In genomic region chr20:8811801-8812594, GRCh38 we compare ENCODE assay signal across 23 cellular contexts.
DNase-seq lines count a peak whose midpoint lies in the region; ATAC-seq and TF ChIP-seq lines count a peak whose summit lies in the region.
"Had no signal": no experiment of that assay in that cellular context is flagged by ENCODE, and none has a peak within 500 bp of the region (broad histone marks: within the 10 kb centered on the region; RNA-seq: fewer than 3 reads in every experiment).

No MANE protein-coding gene starts in this region.

- POLR2A ChIA-PET in GM10248 (lab: Yijun Ruan, JAX) = no interaction called here

- TF ChIP-seq CTCF in heart left ventricle (IDR thresholded peaks at IDR 0.05) = no peak
- peak; percentile 13; the same call in 1 of the 2 replicates for TF ChIP-seq CTCF in WERI-Rb-1 (IDR thresholded peaks at IDR 0.05; ENCODE audit: low read depth, low read length)
- no peak for TF ChIP-seq CTCF in type B pancreatic cell (conservative IDR thresholded peaks at IDR 0.05)
- TF ChIP-seq CTCF in GM10248 (IDR thresholded peaks at IDR 0.05; ENCODE audit: control extremely low read depth, extremely low read depth, low read depth, missing control alignments) = no peak

- no peaks in the 10 kb centered on the region for H3K9me3 Mint-ChIP-seq in type B pancreatic cell
- H3K9me3 Mint-ChIP-seq: activated CD4-positive, alpha-beta T cell treated with anti-CD3 and anti-CD28 coated beads, Interleukin-2, amount 10 ng/mL, durations not matched to agents 24 days and 14 days; activated T-helper 1 cell treated with anti-CD3 and anti-CD28 coated beads, Interleukin-12 subunit alpha, Interleukin-12 subunit beta, Interleukin-2, Interleukin-4 antibody, amounts not matched to agents 30 ng/mL and 10 ng/mL and 1 ng/mL, durations not matched to agents 14 hours and 24 hours and 36 hours; central memory CD8-positive, alpha-beta T cell; neural progenitor cell; stimulated activated effector memory CD8-positive, alpha-beta T cell treated with anti-CD3 and anti-CD28 coated beads, Interleukin-12 subunit alpha, Interleukin-12 subunit beta, amount 100 ng/mL, for 72 hours; T-helper 1 cell treated with Interleukin-12 subunit alpha and Interleukin-12 subunit beta and Interleukin-4 antibody, amounts not matched to agents 30 μg/mL and 1 μg/mL, for 36 hours had no signal

- 92 to 94% (median 92%) methylated on average over 11 of the region's 11 CpGs for WGBS in heart left ventricle, 4 donors

- H3K4me1 ChIP-seq in heart left ventricle (peaks cover 0 to 16% (median 0%) of the 10 kb centered on the region in 12 donors), iPS-18a (ENCODE audit: control insufficient read depth, low read depth, low read length) (peaks cover 51% of the 10 kb centered on the region)
- H3K4me1 ChIP-seq: tibial artery had no signal

- H3K9me3 ChIP-seq in heart left ventricle = no peaks in the 10 kb centered on the region
- no peaks in the 10 kb centered on the region for H3K9me3 ChIP-seq in WERI-Rb-1 (ENCODE audit: severe bottlenecking)
- no peaks in the 10 kb centered on the region for H3K9me3 ChIP-seq in iPS-18a (ENCODE audit: control insufficient read depth, low read depth, low read length)
- H3K9me3 ChIP-seq: prostate gland, tibial artery had no signal

- ATAC-seq in heart left ventricle = no peak
- no peak for ATAC-seq in stimulated activated naive CD8-positive, alpha-beta T cell treated with anti-CD3 and anti-CD28 coated beads, Interleukin-15, Interleukin-2, amounts not matched to agents 100 U/mL and 50 U/mL, for 24 hours
- no peak for ATAC-seq in GM19455 (IDR thresholded peaks at IDR 0.05; ENCODE audit: unreplicated experiment)
- ATAC-seq: activated CD8-positive, alpha-beta memory T cell treated with anti-CD3 and anti-CD28 coated beads, Interleukin-2, amount 10 ng/mL, durations not matched to agents 7 days and 5 days; stimulated activated effector memory CD8-positive, alpha-beta T cell treated with anti-CD3 and anti-CD28 coated beads, Interleukin-12 subunit alpha, Interleukin-12 subunit beta, amount 100 ng/mL, for 72 hours had no signal

- no peaks in the 10 kb centered on the region for H3K27me3 Mint-ChIP-seq in type B pancreatic cell
- H3K27me3 Mint-ChIP-seq: activated CD4-positive, alpha-beta T cell treated with anti-CD3 and anti-CD28 coated beads, Interleukin-2, amount 10 ng/mL, durations not matched to agents 24 days and 14 days; activated CD8-positive, alpha-beta memory T cell treated with anti-CD3 and anti-CD28 coated beads, Interleukin-2, amount 10 ng/mL, durations not matched to agents 7 days and 5 days; central memory CD8-positive, alpha-beta T cell had no signal

- H3K9ac ChIP-seq in iPS-18a (ENCODE audit: low read length) = peak overlapping the region; percentile 4
- H3K9ac ChIP-seq: neural progenitor cell had no signal

- TF ChIP-seq POLR2A in heart left ventricle (IDR thresholded peaks at IDR 0.05) = no peak

- H3K27me3 ChIP-seq in heart left ventricle (no peaks in the 10 kb centered on the region), WERI-Rb-1 (ENCODE audit: insufficient read depth, low read depth, severe bottlenecking) (no peaks in the 10 kb centered on the region), iPS-18a (ENCODE audit: control insufficient read depth, insufficient read depth, low read length) (no peaks in the 10 kb centered on the region)
- H3K27me3 ChIP-seq: neural progenitor cell, tibial artery had no signal

- H3K36me3 ChIP-seq in heart left ventricle (no peaks in the 10 kb centered on the region), WERI-Rb-1 (no peaks in the 10 kb centered on the region), iPS-18a (ENCODE audit: control insufficient read depth, low read depth, low read length) (no peaks in the 10 kb centered on the region)
- H3K36me3 ChIP-seq: neural progenitor cell, prostate gland, tibial artery had no signal

- peak overlapping the region; percentile 52 for H3K27ac Mint-ChIP-seq in type B pancreatic cell
- H3K27ac Mint-ChIP-seq: activated CD4-positive, alpha-beta T cell treated with anti-CD3 and anti-CD28 coated beads, Interleukin-2, amount 10 ng/mL, durations not matched to agents 24 days and 14 days; activated CD8-positive, alpha-beta memory T cell treated with anti-CD3 and anti-CD28 coated beads, Interleukin-2, amount 10 ng/mL, durations not matched to agents 7 days and 5 days; activated T-helper 1 cell treated with anti-CD3 and anti-CD28 coated beads, Interleukin-12 subunit alpha, Interleukin-12 subunit beta, Interleukin-2, Interleukin-4 antibody, amounts not matched to agents 30 ng/mL and 10 ng/mL and 1 ng/mL, durations not matched to agents 14 hours and 24 hours and 36 hours; neural progenitor cell; stimulated activated effector memory CD8-positive, alpha-beta T cell treated with anti-CD3 and anti-CD28 coated beads, Interleukin-12 subunit alpha, Interleukin-12 subunit beta, amount 100 ng/mL, for 72 hours; T-helper 1 cell treated with Interleukin-12 subunit alpha and Interleukin-12 subunit beta and Interleukin-4 antibody, amounts not matched to agents 30 μg/mL and 1 μg/mL, for 36 hours had no signal

- peak overlapping the region in 9 of 12 donors; percentile 16 to 64 (median 36) for H3K27ac ChIP-seq in heart left ventricle
- no peak overlapping the region for H3K27ac ChIP-seq in WERI-Rb-1
- H3K27ac ChIP-seq in iPS-18a (ENCODE audit: low read length) = no peak overlapping the region
- H3K27ac ChIP-seq: neural progenitor cell, prostate gland had no signal

- intact Hi-C loops in heart left ventricle (cut with DNase I) = no loop called here
- intact Hi-C loops in cardiac septum (cut with DNase I) = no loop called here

- no peak overlapping the region for H3K4me3 Mint-ChIP-seq in type B pancreatic cell
- H3K4me3 Mint-ChIP-seq: activated CD4-positive, alpha-beta T cell treated with anti-CD3 and anti-CD28 coated beads, Interleukin-2, amount 10 ng/mL, durations not matched to agents 24 days and 14 days; activated CD8-positive, alpha-beta memory T cell treated with anti-CD3 and anti-CD28 coated beads, Interleukin-2, amount 10 ng/mL, durations not matched to agents 7 days and 5 days; activated T-helper 1 cell treated with anti-CD3 and anti-CD28 coated beads, Interleukin-12 subunit alpha, Interleukin-12 subunit beta, Interleukin-2, Interleukin-4 antibody, amounts not matched to agents 30 ng/mL and 10 ng/mL and 1 ng/mL, durations not matched to agents 14 hours and 24 hours and 36 hours; central memory CD8-positive, alpha-beta T cell; neural progenitor cell; stimulated activated effector memory CD8-positive, alpha-beta T cell treated with anti-CD3 and anti-CD28 coated beads, Interleukin-12 subunit alpha, Interleukin-12 subunit beta, amount 100 ng/mL, for 72 hours; T-helper 1 cell treated with Interleukin-12 subunit alpha and Interleukin-12 subunit beta and Interleukin-4 antibody, amounts not matched to agents 30 μg/mL and 1 μg/mL, for 36 hours had no signal

- H3K4me3 ChIP-seq in heart left ventricle (no peak overlapping the region), WERI-Rb-1 (ENCODE audit: low read depth, low read length) (no peak overlapping the region), iPS-18a (ENCODE audit: low read length) (peak overlapping the region; percentile 1)
- H3K4me3 ChIP-seq: neural progenitor cell, prostate gland, tibial artery had no signal

- H3K36me3 Mint-ChIP-seq in type B pancreatic cell = no peaks in the 10 kb centered on the region
- H3K36me3 Mint-ChIP-seq: activated CD8-positive, alpha-beta memory T cell treated with anti-CD3 and anti-CD28 coated beads, Interleukin-2, amount 10 ng/mL, durations not matched to agents 7 days and 5 days; stimulated activated effector memory CD8-positive, alpha-beta T cell treated with anti-CD3 and anti-CD28 coated beads, Interleukin-12 subunit alpha, Interleukin-12 subunit beta, amount 100 ng/mL, for 72 hours had no signal

- CTCF ChIA-PET in GM10248 (lab: Yijun Ruan, JAX) = interaction anchor here (1.1 kb wide), 1 partner anchor 17 kb away, joined by 3 read pairs; no protein-coding TSS in a partner anchor

- H3K4me1 Mint-ChIP-seq in type B pancreatic cell (ENCODE audit: unreplicated experiment) = peaks cover 23% of the 10 kb centered on the region
- H3K4me1 Mint-ChIP-seq: activated CD4-positive, alpha-beta T cell treated with anti-CD3 and anti-CD28 coated beads, Interleukin-2, amount 10 ng/mL, durations not matched to agents 24 days and 14 days; activated CD8-positive, alpha-beta memory T cell treated with anti-CD3 and anti-CD28 coated beads, Interleukin-2, amount 10 ng/mL, durations not matched to agents 7 days and 5 days; central memory CD8-positive, alpha-beta T cell; stimulated activated effector memory CD8-positive, alpha-beta T cell treated with anti-CD3 and anti-CD28 coated beads, Interleukin-12 subunit alpha, Interleukin-12 subunit beta, amount 100 ng/mL, for 72 hours had no signal

- DNase-seq in heart left ventricle = no peak
- DNase-seq in cardiac septum (ENCODE audit: low spot score) = no peak
- peak; percentile 8 for DNase-seq in WERI-Rb-1
- no peak for DNase-seq in type B pancreatic cell (ENCODE audit: extremely low spot score, unreplicated experiment)
- DNase-seq in stimulated activated naive CD8-positive, alpha-beta T cell treated with anti-CD3 and anti-CD28 coated beads, Interleukin-15, Interleukin-2, amounts not matched to agents 100 U/mL and 50 U/mL, for 24 hours = no peak
- DNase-seq in GM10248 (ENCODE audit: extremely low spot score) = no peak
- DNase-seq: activated CD4-positive, alpha-beta T cell treated with anti-CD3 and anti-CD28 coated beads, Interleukin-2, amount 10 ng/mL, durations not matched to agents 24 days and 14 days; activated CD8-positive, alpha-beta memory T cell treated with anti-CD3 and anti-CD28 coated beads, Interleukin-2, amount 10 ng/mL, durations not matched to agents 7 days and 5 days; activated naive CD4-positive, alpha-beta T cell treated with anti-CD3 and anti-CD28 coated beads, Interleukin-2, amount 50 U/mL, for 16 hours; EL; GOT3; NCI-H524 treated with DMSO at 0.1 percent for 48 hours; small intestine; stimulated activated CD4-positive, alpha-beta T cell treated with anti-CD3 and anti-CD28 coated beads, Interleukin-2, amount 100 ng/mL, for 24 hours had no signal

Comparison
In these comparisons a context has a peak if more than half of its experiments do, and no peak if none do; other contexts are left out.
1. H3K27ac ChIP-seq: peak in heart left ventricle (9 of 12); none in WERI-Rb-1 (single experiment) and iPS-18a (single experiment).